In the genomic region with DNA sequence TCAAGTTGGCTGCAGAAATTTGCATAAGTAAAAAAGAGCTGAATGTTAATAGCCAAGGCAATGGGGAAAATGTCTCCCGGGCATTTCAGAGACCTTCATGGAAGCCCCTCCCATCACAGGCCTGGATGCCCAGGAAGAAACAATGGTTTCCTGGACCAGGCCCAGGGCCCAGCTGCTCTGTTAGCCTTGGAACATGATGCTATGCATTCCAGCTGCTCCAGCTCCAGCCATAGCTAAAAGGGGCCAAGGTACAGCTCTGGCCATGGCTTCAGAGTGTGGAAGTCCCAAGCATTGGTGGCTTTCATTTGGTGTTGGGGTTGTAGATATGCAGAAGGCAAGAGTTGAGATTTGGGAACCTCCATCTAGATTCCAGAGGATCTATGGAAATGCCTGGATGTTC, we compare ENCODE assay signal across 8 cellular contexts.
"Had no signal": no experiment of that assay in that cellular context is flagged by ENCODE, and none has a peak within 500 bp of the region (broad histone marks: within the 10 kb centered on the region; RNA-seq: fewer than 3 reads in every experiment).

No MANE protein-coding gene starts in this region.

- H3K4me3 Mint-ChIP-seq: IgD-negative memory B cell had no signal

- H3K27ac ChIP-seq: HL-60 had no signal

- H3K36me3 Mint-ChIP-seq: IgD-negative memory B cell had no signal

- H3K4me1 Mint-ChIP-seq: IgD-negative memory B cell had no signal

- ATAC-seq: HepG2, K562 had no signal

- FAIRE-seq: HepG2, HTR-8/SVneo, K562 had no signal

- H3K4me3 ChIP-seq: K562 had no signal

- H3K27me3 Mint-ChIP-seq: IgD-negative memory B cell had no signal

- DNase-seq: IMR-90, KBM-7, KG1 had no signal

- H3K27ac Mint-ChIP-seq: IgD-negative memory B cell had no signal
